Comparison of ENCODE assay signal across 15 cellular contexts in genomic region chr2:36587556-36587955, GRCh38. TPM values are rescaled to one million over a fixed set of nuclear protein-coding genes. Genes with fewer than 3 reads are reported as not detected.
DNase-seq lines count a peak whose midpoint lies in the region; ATAC-seq, FAIRE-seq and TF ChIP-seq lines count a peak whose summit lies in the region.
"Had no signal": no experiment of that assay in that cellular context is flagged by ENCODE, and none has a peak within 500 bp of the region (broad histone marks: within the 10 kb centered on the region; RNA-seq: fewer than 3 reads in every experiment).

No MANE protein-coding gene starts in this region.

- no peak overlapping the region for H3K4me3 Mint-ChIP-seq in activated T-helper 17 cell treated with anti-CD3 and anti-CD28 coated beads, Interleukin-2, amount 50 U/mL, for 72 hours
- H3K4me3 Mint-ChIP-seq: CD4-positive, CD25-positive, alpha-beta regulatory T cell had no signal

- H3K36me3 ChIP-seq in psoas muscle (ENCODE audit: insufficient read depth in 1 of 2, low read depth in 1 of 2): peaks cover 5 to 28% of the 10 kb centered on the region in 2 donors

- no peaks in the 10 kb centered on the region for H3K4me1 Mint-ChIP-seq in activated T-helper 17 cell treated with anti-CD3 and anti-CD28 coated beads, Interleukin-2, amount 50 U/mL, for 72 hours

- 35 to 52% (median 39%) methylated on average over 3 of the region's 3 CpGs for WGBS in psoas muscle, 3 donors

- H3K27me3 Mint-ChIP-seq in activated T-helper 17 cell treated with anti-CD3 and anti-CD28 coated beads, Interleukin-2, amount 50 U/mL, for 72 hours: no peaks in the 10 kb centered on the region
- H3K27me3 Mint-ChIP-seq: CD4-positive, CD25-positive, alpha-beta regulatory T cell had no signal

- peak; percentile 8 for FAIRE-seq in G401.6 (lab: Jason Lieb, UNC)
- FAIRE-seq: A549, GM12878, GM18507, H54 had no signal

- POLR2A ChIA-PET in AG04450 (lab: Yijun Ruan, JAX): interaction anchor here (1.2 kb wide), 1 partner anchor 10 kb away, joined by 3 read pairs; the partner anchor contains the start of gene FEZ2

- peak; percentile 49 for ATAC-seq in activated T-helper 17 cell treated with anti-CD3 and anti-CD28 coated beads, Interleukin-2, amount 50 U/mL, for 72 hours (replicated peaks)
- ATAC-seq in psoas muscle: peak in 1 of 4 donors; percentile 39
- ATAC-seq: A549, GM12878 had no signal

- TF ChIP-seq CTCF in AG04450 (IDR thresholded peaks at IDR 0.05; ENCODE audit: low read depth, low read length) (no peak), psoas muscle (IDR thresholded peaks at IDR 0.05) (no peak)

- H3K27me3 ChIP-seq in AG04450 (ENCODE audit: control insufficient read depth, insufficient read depth, low read length): no peaks in the 10 kb centered on the region
- H3K27me3 ChIP-seq in psoas muscle (ENCODE audit: insufficient read depth in 3 of 3, low read length in 2 of 3): no peaks in the 10 kb centered on the region
- H3K27me3 ChIP-seq: BLaER1 had no signal

- H3K36me3 Mint-ChIP-seq in activated T-helper 17 cell treated with anti-CD3 and anti-CD28 coated beads, Interleukin-2, amount 50 U/mL, for 72 hours (ENCODE audit: low read depth): peaks cover 79% of the 10 kb centered on the region

- H3K9me3 ChIP-seq in AG04450 (ENCODE audit: control insufficient read depth, insufficient read depth, low read length): no peaks in the 10 kb centered on the region
- H3K9me3 ChIP-seq in psoas muscle: no peaks in the 10 kb centered on the region
- H3K9me3 ChIP-seq: A549, BLaER1 had no signal

- H3K27ac ChIP-seq in AG04450 (ENCODE audit: low read depth, low read length) (no peak overlapping the region), psoas muscle (peak overlapping the region; percentile 97)
- H3K27ac ChIP-seq: A549, BLaER1, GM23248 had no signal

- no peaks in the 10 kb centered on the region for H3K9me3 Mint-ChIP-seq in activated T-helper 17 cell treated with anti-CD3 and anti-CD28 coated beads, Interleukin-2, amount 50 U/mL, for 72 hours
- H3K9me3 Mint-ChIP-seq: CD4-positive, CD25-positive, alpha-beta regulatory T cell had no signal

- CTCF ChIA-PET in AG04450 (lab: Charles Lee): interaction anchor here (0.8 kb wide), 1 partner anchor 41 kb away, joined by 3 read pairs; no protein-coding TSS in a partner anchor

- intact Hi-C loops in psoas muscle (cut with DNase I): no loop called here

- DNase-seq in AG04450 (ENCODE audit: low read depth, low spot score) (peak; percentile 18), psoas muscle (no peak), NCI-H2227 treated with DMSO at 0.1 percent for 48 hours (lab: John Stamatoyannopoulos, UW) (no peak), cerebellar cortex (ENCODE audit: low spot score) (no peak)
- DNase-seq in stimulated activated naive CD4-positive, alpha-beta T cell treated with Interleukin-2 at 50 U/mL for 16 hours (lab: John Stamatoyannopoulos, UW): no peak
- DNase-seq: AML-193; CD4-positive, CD25-positive, alpha-beta regulatory T cell had no signal

- peaks cover 79% of the 10 kb centered on the region for H3K4me1 ChIP-seq in psoas muscle
- H3K4me1 ChIP-seq: BLaER1 had no signal

- peak overlapping the region; percentile 14 for H3K27ac Mint-ChIP-seq in activated T-helper 17 cell treated with anti-CD3 and anti-CD28 coated beads, Interleukin-2, amount 50 U/mL, for 72 hours

- no peak overlapping the region for H3K4me3 ChIP-seq in AG04450 (ENCODE audit: low read depth, low read length)
- no peak overlapping the region for H3K4me3 ChIP-seq in psoas muscle
- H3K4me3 ChIP-seq: A549, BLaER1, GM12878, GM23248 had no signal

RNA-seq across cellular contexts. Expression of gene FEZ2, which starts 10.4 kb away (rescaled TPM):
- 67.5 and 87.5 TPM in 2 replicates for polyA plus RNA-seq in AG04450 (2011; rRNA removed)
- polyA minus RNA-seq in AG04450 (2011; rRNA and poly(A)+ RNA removed): 14.1 and 29.1 TPM in 2 replicates
- 10 to 100 TPM; 10.2 to 16.3 TPM for total RNA-seq in activated T-helper 17 cell treated with anti-CD3 and anti-CD28 coated beads, Interleukin-2, amount 50 U/mL, for 72 hours
- total RNA-seq in psoas muscle: 100 to 1,000 TPM in 3 of 4 donors, 10 to 100 TPM in 1; 61.5 to 291 (median 181) TPM
- polyA plus RNA-seq in psoas muscle: 100 to 1,000 TPM in 2 of 3 donors, 10 to 100 TPM in 1; 69.0 to 240 (median 151) TPM
